ENCODE assay signal across 17 cellular contexts in the genomic region with DNA sequence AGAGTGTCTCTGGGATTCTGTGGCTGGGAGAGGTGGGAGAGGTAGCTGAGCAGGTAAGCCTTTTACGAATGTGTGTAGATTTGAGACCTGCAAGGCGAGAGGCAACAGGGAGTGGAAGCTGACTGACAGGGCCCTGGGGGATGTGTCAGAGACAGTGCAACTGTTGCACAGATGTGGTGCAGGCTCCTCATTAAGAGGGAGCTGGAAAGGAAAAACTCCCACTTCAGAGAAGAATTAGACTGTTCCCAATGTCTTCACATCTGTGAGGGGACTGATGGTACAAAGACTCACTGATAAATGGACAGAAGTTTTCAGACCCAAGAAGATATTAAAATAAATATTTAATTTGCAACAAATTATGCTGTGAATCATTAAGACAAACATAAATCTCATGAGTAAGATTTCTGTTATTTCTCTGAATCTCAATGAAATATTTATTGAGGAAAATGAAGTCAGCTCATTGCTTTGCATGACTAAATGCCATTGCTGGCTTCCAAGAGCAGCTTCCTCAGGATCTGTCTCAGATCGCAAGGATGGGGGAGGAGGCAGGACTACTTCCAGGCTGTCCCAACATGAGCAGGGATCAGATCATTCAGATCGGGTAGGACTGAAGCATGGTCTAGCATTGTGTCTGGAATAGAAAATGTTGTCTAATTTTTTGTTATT.
A peak's percentile ranks its signal among the peaks of the same experiment; 100 is the strongest.
DNase-seq lines count a peak whose midpoint lies in the region; ATAC-seq and TF ChIP-seq lines count a peak whose summit lies in the region.
"Had no signal": no experiment of that assay in that cellular context is flagged by ENCODE, and none has a peak within 500 bp of the region (broad histone marks: within the 10 kb centered on the region; RNA-seq: fewer than 3 reads in every experiment).

No MANE protein-coding gene starts in this region.

- peaks cover 51% of the 10 kb centered on the region for H3K4me1 Mint-ChIP-seq in HFFc6 (ENCODE audit: low read depth)
- H3K4me1 Mint-ChIP-seq: central memory CD8-positive, alpha-beta T cell; naive B cell had no signal

- no peaks in the 10 kb centered on the region for H3K27me3 ChIP-seq in adipocyte (replicated peaks; ENCODE audit: control insufficient read depth, insufficient read depth, low read length)
- peaks cover 20% of the 10 kb centered on the region for H3K27me3 ChIP-seq in foreskin keratinocyte
- H3K27me3 ChIP-seq: esophagus squamous epithelium had no signal

- H3K4me1 ChIP-seq in adipocyte (ENCODE audit: control insufficient read depth, insufficient read depth, low read length): peaks cover 52% of the 10 kb centered on the region
- no peaks in the 10 kb centered on the region for H3K4me1 ChIP-seq in foreskin keratinocyte

- H3K4me3 Mint-ChIP-seq in HFFc6: peak overlapping the region; percentile 68
- H3K4me3 Mint-ChIP-seq: central memory CD8-positive, alpha-beta T cell; naive B cell had no signal

- TF ChIP-seq CTCF in HFFc6 (IDR thresholded peaks at IDR 0.05) (no peak), foreskin keratinocyte (conservative IDR thresholded peaks at IDR 0.05) (no peak)

- ATAC-seq in foreskin keratinocyte: peak; percentile 33
- no peak for ATAC-seq in GM19455 (IDR thresholded peaks at IDR 0.05; ENCODE audit: unreplicated experiment)

- peak overlapping the region; percentile 80 for H3K27ac Mint-ChIP-seq in HFFc6
- H3K27ac Mint-ChIP-seq: naive B cell had no signal

- no peak overlapping the region for H3K9ac ChIP-seq in adipocyte (ENCODE audit: low read length)

- H3K9me3 Mint-ChIP-seq in HFFc6: no peaks in the 10 kb centered on the region
- H3K9me3 Mint-ChIP-seq: central memory CD8-positive, alpha-beta T cell had no signal

- DNase-seq in A172 (ENCODE audit: low spot score) (peak; percentile 75), HFFc6 (peak; percentile 87), adipocyte (ENCODE audit: low read depth) (peak; percentile 57), foreskin keratinocyte (peak; percentile 24 to 27), cerebellum (ENCODE audit: low spot score) (no peak)
- no peak for DNase-seq in activated T-cell treated with anti-CD3 and anti-CD28 coated beads, Interleukin-2, amount 50 U/mL, for 1 hour
- no peak for DNase-seq in activated CD8-positive, alpha-beta memory T cell treated with anti-CD3 and anti-CD28 coated beads for 24 hours
- DNase-seq: activated effector memory CD4-positive, alpha-beta T cell treated with Interleukin-2 at 50 U/mL for 16 hours; AML-193; DMS79 treated with DMSO at 0.1 percent for 48 hours; esophagus squamous epithelium; naive B cell; NCI-H1092 treated with DMSO at 0.1 percent for 48 hours had no signal

- no peaks in the 10 kb centered on the region; the same call in 1 of the 2 replicates for H3K36me3 Mint-ChIP-seq in HFFc6 (ENCODE audit: low read depth)
- H3K36me3 Mint-ChIP-seq: naive B cell had no signal

- H3K4me3 ChIP-seq in adipocyte (ENCODE audit: low read length): no peak overlapping the region
- H3K4me3 ChIP-seq: esophagus squamous epithelium, SK-N-MC, skin epidermis had no signal

- H3K36me3 ChIP-seq in adipocyte (ENCODE audit: control insufficient read depth, insufficient read depth, low read length, severe bottlenecking): no peaks in the 10 kb centered on the region
- H3K36me3 ChIP-seq: esophagus squamous epithelium had no signal

- no peaks in the 10 kb centered on the region for H3K9me3 ChIP-seq in adipocyte (ENCODE audit: control insufficient read depth, low read length)
- H3K9me3 ChIP-seq: esophagus squamous epithelium had no signal

- H3K27me3 Mint-ChIP-seq in HFFc6 (ENCODE audit: insufficient read depth): peaks cover 5% of the 10 kb centered on the region

- no peak overlapping the region for H3K27ac ChIP-seq in foreskin keratinocyte
- H3K27ac ChIP-seq: esophagus squamous epithelium, SK-N-MC had no signal

Comparison
In these comparisons a context has a peak if more than half of its experiments do, and no peak if none do; other contexts are left out.
1. DNase-seq: peak in A172 (single experiment), HFFc6 (single experiment), adipocyte (single experiment) and foreskin keratinocyte (2 of 2); none in cerebellum (single experiment), activated T-cell treated with anti-CD3 and anti-CD28 coated beads, Interleukin-2, amount 50 U/mL, for 1 hour (single experiment) and activated CD8-positive, alpha-beta memory T cell treated with anti-CD3 and anti-CD28 coated beads for 24 hours (single experiment).